Comparison of ENCODE assay signal across 1 cellular context in genomic region chr20:59939879-59940128, GRCh38.
TF ChIP-seq lines count a peak whose summit lies in the region.

No MANE protein-coding gene starts in this region.

TF ChIP-seq in HEK293T, 16 proteins besides CTCF, POLR2A, EP300 and RAD21 (continued from another document):
- no peak for TF ChIP-seq NFRKB (IDR thresholded peaks at IDR 0.05)
- TF ChIP-seq CTBP1 (IDR thresholded peaks at IDR 0.05; ENCODE audit: borderline replicate concordance), result no peak
